ENCODE assay signal across 15 cellular contexts in genomic region chr9:125996671-125997509, GRCh38.
DNase-seq lines count a peak whose midpoint lies in the region; ATAC-seq and TF ChIP-seq lines count a peak whose summit lies in the region.
"Had no signal": no experiment of that assay in that cellular context is flagged by ENCODE, and none has a peak within 500 bp of the region (broad histone marks: within the 10 kb centered on the region; RNA-seq: fewer than 3 reads in every experiment).

No MANE protein-coding gene starts in this region.

- H3K36me3 ChIP-seq in aorta (ENCODE audit: control insufficient read depth in 1 of 2, insufficient read depth in 2 of 2, low read length in 1 of 2) (no peaks in the 10 kb centered on the region), spleen (no peaks in the 10 kb centered on the region)

- peaks cover 25% of the 10 kb centered on the region for H3K27me3 Mint-ChIP-seq in T-helper 17 cell
- H3K27me3 Mint-ChIP-seq in neural crest cell (ENCODE audit: low read depth), result no peaks in the 10 kb centered on the region

- intact Hi-C loops in cardiac septum (cut with DNase I) (no loop called here), Right ventricle myocardium superior (cut with DNase I) (no loop called here), aorta (cut with DNase I) (no loop called here), spleen (cut with DNase I; ENCODE audit: low total_unique reads) (no loop called here)

- H3K4me1 ChIP-seq in aorta (ENCODE audit: control insufficient read depth in 1 of 2, insufficient read depth in 2 of 2, low read length in 2 of 2) (no peaks in the 10 kb centered on the region), spleen (no peaks in the 10 kb centered on the region)
- H3K4me1 ChIP-seq: A549 had no signal

- H3K4me3 Mint-ChIP-seq in T-helper 17 cell (no peak overlapping the region), neural crest cell (no peak overlapping the region)
- H3K4me3 Mint-ChIP-seq: B cell had no signal

- no peaks in the 10 kb centered on the region for H3K36me3 Mint-ChIP-seq in T-helper 17 cell (ENCODE audit: low read depth)
- no peaks in the 10 kb centered on the region for H3K36me3 Mint-ChIP-seq in neural crest cell (ENCODE audit: low read depth)

- ATAC-seq in Right ventricle myocardium superior (ENCODE audit: poor library complexity), result no peak
- no peak for ATAC-seq in T-helper 17 cell
- no peak for ATAC-seq in aorta (ENCODE audit: low FRiP score)
- ATAC-seq: A549 had no signal

- peak; percentile 35 for DNase-seq in cardiac septum (ENCODE audit: low spot score)
- no peak for DNase-seq in Right ventricle myocardium superior
- no peak for DNase-seq in T-helper 17 cell
- DNase-seq in neural crest cell (ENCODE audit: low read depth, low spot score), result no peak
- peak; percentile 26 to 51 for DNase-seq in aorta
- no peak for DNase-seq in DMS53 treated with DMSO at 0.1 percent for 48 hours (lab: John Stamatoyannopoulos, UW; ENCODE audit: unreplicated experiment)
- no peak for DNase-seq in spleen
- DNase-seq: EL, GF-D8, Karpas-422, MV-4-11, NCI-H446 had no signal

- H3K27ac ChIP-seq in aorta (ENCODE audit: low read depth in 1 of 2, low read length in 2 of 2) (no peak overlapping the region), spleen (no peak overlapping the region)
- H3K27ac ChIP-seq: A549, RWPE1 had no signal

- H3K27me3 ChIP-seq in aorta (ENCODE audit: control insufficient read depth in 1 of 2, insufficient read depth in 2 of 2, low read length in 1 of 2) (no peaks in the 10 kb centered on the region), spleen (replicated peaks in 1 of 7) (peaks cover 0 to 20% (median 0%) of the 10 kb centered on the region in 7 donors)

- peaks cover 2% of the 10 kb centered on the region for H3K4me1 Mint-ChIP-seq in T-helper 17 cell
- peaks cover 4% of the 10 kb centered on the region for H3K4me1 Mint-ChIP-seq in neural crest cell
- H3K4me1 Mint-ChIP-seq: B cell had no signal

- H3K9me3 ChIP-seq in T-helper 17 cell (ENCODE audit: control insufficient read depth, low read length, poor library complexity, severe bottlenecking) (no peaks in the 10 kb centered on the region), aorta (ENCODE audit: control insufficient read depth, low read length) (no peaks in the 10 kb centered on the region), spleen (no peaks in the 10 kb centered on the region)
- H3K9me3 ChIP-seq: A549 had no signal

- H3K27ac Mint-ChIP-seq in T-helper 17 cell, result peak overlapping the region; percentile 2
- H3K27ac Mint-ChIP-seq in neural crest cell (ENCODE audit: unreplicated experiment), result peak overlapping the region; percentile 43
- H3K27ac Mint-ChIP-seq: B cell had no signal

- no peak for TF ChIP-seq CTCF in neural crest cell (conservative IDR thresholded peaks at IDR 0.05)
- TF ChIP-seq CTCF in spleen (IDR thresholded peaks at IDR 0.05 in 8 of 11, conservative IDR thresholded peaks at IDR 0.05 in 3 of 11), result no peak

- H3K4me3 ChIP-seq in aorta (ENCODE audit: low read length in 2 of 2), result no peak overlapping the region
- no peak overlapping the region for H3K4me3 ChIP-seq in spleen
- H3K4me3 ChIP-seq: A549 had no signal

- H3K9me3 Mint-ChIP-seq in neural crest cell, result no peaks in the 10 kb centered on the region

- TF ChIP-seq POLR2A in spleen (IDR thresholded peaks at IDR 0.05), result no peak

- 84% methylated on average over 19 of the region's 19 CpGs for WGBS in aorta, 2 donors
- WGBS in spleen, 5 donors, result 83 to 92% (median 89%) methylated on average over 18 to 19 of the region's 19 CpGs

Comparison
In these comparisons a context has a peak if more than half of its experiments do, and no peak if none do; other contexts are left out.
1. DNase-seq: peak in cardiac septum (single experiment) and aorta (2 of 2); none in Right ventricle myocardium superior (single experiment), T-helper 17 cell (0 of 3), neural crest cell (single experiment), DMS53 treated with DMSO at 0.1 percent for 48 hours (single experiment) and spleen (single experiment).